33 cellular contexts compared by ENCODE assay signal in the genomic region with DNA sequence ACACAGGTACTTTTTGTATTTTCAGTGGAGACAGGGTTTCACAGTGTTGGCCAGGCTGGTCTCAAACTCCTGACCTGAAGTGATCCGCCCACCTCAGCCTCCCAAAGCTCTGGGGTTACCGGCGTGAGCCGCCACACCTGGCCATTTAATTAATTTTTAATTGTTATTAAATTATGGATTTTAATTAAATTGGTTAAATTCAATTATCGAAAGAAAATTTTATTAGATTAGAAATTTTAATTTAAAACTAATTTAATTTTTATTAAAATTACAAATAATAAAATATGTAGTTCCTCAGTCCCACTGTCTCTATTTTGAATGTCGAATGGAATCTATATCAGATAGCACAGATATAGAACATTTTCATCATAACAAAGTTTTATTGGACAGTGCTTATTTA.
A peak's percentile ranks its signal among the peaks of the same experiment; 100 is the strongest.
DNase-seq lines count a peak whose midpoint lies in the region; ATAC-seq, FAIRE-seq and TF ChIP-seq lines count a peak whose summit lies in the region.
"Had no signal": no experiment of that assay in that cellular context is flagged by ENCODE, and none has a peak within 500 bp of the region (broad histone marks: within the 10 kb centered on the region; RNA-seq: fewer than 3 reads in every experiment).

No MANE protein-coding gene starts in this region.

- POLR2A ChIA-PET in WTC11 (lab: Charles Lee) = no interaction called here

- CTCF ChIA-PET in WTC11 (lab: Charles Lee) = no interaction called here

- no peak overlapping the region for H3K27ac ChIP-seq in kidney (ENCODE audit: low read depth in 2 of 2, low read length in 2 of 2)
- H3K27ac ChIP-seq in effector memory CD4-positive, alpha-beta T cell (ENCODE audit: insufficient read depth, low read length, poor library complexity, severe bottlenecking) = no peak overlapping the region
- H3K27ac ChIP-seq: 22Rv1; A549; BLaER1; BLaER1 treated with 17β-estradiol and CSF1 and Interleukin-3, amounts not matched to agents 10 nM and 100 nM; C4-2B had no signal

- no peaks in the 10 kb centered on the region for H3K36me3 Mint-ChIP-seq in WTC11
- H3K36me3 Mint-ChIP-seq: CD14-positive monocyte; CD4-positive, alpha-beta memory T cell; CD4-positive, CD25-positive, alpha-beta regulatory T cell; CD8-positive, alpha-beta memory T cell; CD8-positive, alpha-beta T cell had no signal

- no peak overlapping the region for H3K4me3 Mint-ChIP-seq in WTC11
- H3K4me3 Mint-ChIP-seq: B cell; CD14-positive monocyte; CD4-positive, alpha-beta memory T cell; CD4-positive, alpha-beta T cell; CD4-positive, CD25-positive, alpha-beta regulatory T cell; CD8-positive, alpha-beta memory T cell; CD8-positive, alpha-beta T cell had no signal

- 0 out of 2 replicates have a peak, but pooled peaks cover 5% of the 10 kb centered on the region for H3K9me3 Mint-ChIP-seq in WTC11

- no peaks in the 10 kb centered on the region for H3K27me3 ChIP-seq in effector memory CD4-positive, alpha-beta T cell (replicated peaks; ENCODE audit: control insufficient read depth, insufficient read depth, low read length, poor library complexity, severe bottlenecking)
- H3K27me3 ChIP-seq: BE2C; BLaER1; BLaER1 treated with 17β-estradiol and CSF1 and Interleukin-3, amounts not matched to agents 10 nM and 100 nM had no signal

- FAIRE-seq in A204.1 (lab: Jason Lieb, UNC) (peak; percentile 25), kidney (lab: Jason Lieb, UNC) (peak; percentile 63)
- FAIRE-seq: A549, D721Med had no signal

- H3K4me3 ChIP-seq in kidney (ENCODE audit: low read length in 2 of 2) = no peak overlapping the region
- H3K4me3 ChIP-seq in effector memory CD4-positive, alpha-beta T cell (ENCODE audit: insufficient read depth, low read depth, low read length, poor library complexity, severe bottlenecking) = no peak overlapping the region
- H3K4me3 ChIP-seq: A549; BLaER1; BLaER1 treated with 17β-estradiol and CSF1 and Interleukin-3, amounts not matched to agents 10 nM and 100 nM had no signal

- DNase-seq in WTC11 (ENCODE audit: low spot score) (no peak), kidney (no peak)
- DNase-seq in effector memory CD4-positive, alpha-beta T cell = no peak
- DNase-seq in stimulated activated naive CD4-positive, alpha-beta T cell (lab: John Stamatoyannopoulos, UW) = no peak
- DNase-seq: 8988T; ACHN; AML-193; BE2C; C1 segment of cervical spinal cord; Caco-2; Calu3; CD4-positive, alpha-beta memory T cell; CD4-positive, alpha-beta T cell; CD4-positive, CD25-positive, alpha-beta regulatory T cell; CD8-positive, alpha-beta memory T cell; CD8-positive, alpha-beta T cell; COR-L47; DMS 273 treated with DMSO at 0.1 percent for 48 hours; DMS153; DMS79; DMS79 treated with DMSO at 0.1 percent for 48 hours; DND-41; EL had no signal

- no peak for ATAC-seq in WTC11
- ATAC-seq in HG03135 (IDR thresholded peaks at IDR 0.05; ENCODE audit: unreplicated experiment) = no peak
- ATAC-seq: A549; CD8-positive, alpha-beta T cell had no signal

- no peaks in the 10 kb centered on the region for H3K27me3 Mint-ChIP-seq in WTC11 (ENCODE audit: low read depth)
- H3K27me3 Mint-ChIP-seq: B cell; CD4-positive, alpha-beta memory T cell; CD4-positive, alpha-beta T cell; CD4-positive, CD25-positive, alpha-beta regulatory T cell; CD8-positive, alpha-beta memory T cell had no signal

- H3K27ac Mint-ChIP-seq in WTC11 = no peak overlapping the region
- H3K27ac Mint-ChIP-seq: B cell; CD14-positive monocyte; CD4-positive, alpha-beta memory T cell; CD4-positive, alpha-beta T cell; CD4-positive, CD25-positive, alpha-beta regulatory T cell; CD8-positive, alpha-beta memory T cell; CD8-positive, alpha-beta T cell had no signal

- H3K36me3 ChIP-seq in kidney (ENCODE audit: control insufficient read depth in 1 of 2, insufficient read depth in 2 of 2, low read length in 2 of 2) = no peaks in the 10 kb centered on the region
- H3K36me3 ChIP-seq in effector memory CD4-positive, alpha-beta T cell (ENCODE audit: control insufficient read depth, insufficient read depth, low read length) = no peaks in the 10 kb centered on the region
- H3K36me3 ChIP-seq: BE2C; BLaER1; BLaER1 treated with 17β-estradiol and CSF1 and Interleukin-3, amounts not matched to agents 10 nM and 100 nM had no signal

- H3K4me1 ChIP-seq in kidney (ENCODE audit: control insufficient read depth in 1 of 2, insufficient read depth in 1 of 2, low read depth in 1 of 2, low read length in 2 of 2) = no peaks in the 10 kb centered on the region
- H3K4me1 ChIP-seq in effector memory CD4-positive, alpha-beta T cell (ENCODE audit: control insufficient read depth, insufficient read depth, low read length, poor library complexity, severe bottlenecking) = no peaks in the 10 kb centered on the region
- H3K4me1 ChIP-seq: A549, Caco-2 had no signal

- H3K9ac ChIP-seq in kidney (ENCODE audit: low read length in 2 of 2) = no peak overlapping the region
- H3K9ac ChIP-seq: BLaER1; BLaER1 treated with 17β-estradiol and CSF1 and Interleukin-3, amounts not matched to agents 10 nM and 100 nM had no signal

- peaks cover 3% of the 10 kb centered on the region for H3K4me1 Mint-ChIP-seq in WTC11
- H3K4me1 Mint-ChIP-seq: B cell; CD14-positive monocyte; CD4-positive, alpha-beta memory T cell; CD4-positive, CD25-positive, alpha-beta regulatory T cell; CD8-positive, alpha-beta memory T cell had no signal

- TF ChIP-seq CTCF in WTC11 (IDR thresholded peaks at IDR 0.05) = no peak
- TF ChIP-seq CTCF in kidney (IDR thresholded peaks at IDR 0.05; ENCODE audit: borderline replicate concordance, extremely low read depth, insufficient read depth) = no peak

- H3K9me3 ChIP-seq in kidney (ENCODE audit: control insufficient read depth in 1 of 2, low read length in 2 of 2) = no peaks in the 10 kb centered on the region
- no peaks in the 10 kb centered on the region for H3K9me3 ChIP-seq in effector memory CD4-positive, alpha-beta T cell (ENCODE audit: control insufficient read depth, low read length)
- H3K9me3 ChIP-seq: A549, BE2C, BLaER1, Caco-2 had no signal

- intact Hi-C loops in kidney (cut with DNase I) = no loop called here

TF ChIP-seq in WTC11, 78 proteins besides CTCF, POLR2A, EP300 and RAD21:
- TF ChIP-seq HMGA2 (CRISPR knock-in tag; IDR thresholded peaks at IDR 0.05) (peak; percentile 91), TCF7 (CRISPR knock-in tag; IDR thresholded peaks at IDR 0.05; ENCODE audit: low read depth) (no peak)
- TF ChIP-seq, protein P1, sequence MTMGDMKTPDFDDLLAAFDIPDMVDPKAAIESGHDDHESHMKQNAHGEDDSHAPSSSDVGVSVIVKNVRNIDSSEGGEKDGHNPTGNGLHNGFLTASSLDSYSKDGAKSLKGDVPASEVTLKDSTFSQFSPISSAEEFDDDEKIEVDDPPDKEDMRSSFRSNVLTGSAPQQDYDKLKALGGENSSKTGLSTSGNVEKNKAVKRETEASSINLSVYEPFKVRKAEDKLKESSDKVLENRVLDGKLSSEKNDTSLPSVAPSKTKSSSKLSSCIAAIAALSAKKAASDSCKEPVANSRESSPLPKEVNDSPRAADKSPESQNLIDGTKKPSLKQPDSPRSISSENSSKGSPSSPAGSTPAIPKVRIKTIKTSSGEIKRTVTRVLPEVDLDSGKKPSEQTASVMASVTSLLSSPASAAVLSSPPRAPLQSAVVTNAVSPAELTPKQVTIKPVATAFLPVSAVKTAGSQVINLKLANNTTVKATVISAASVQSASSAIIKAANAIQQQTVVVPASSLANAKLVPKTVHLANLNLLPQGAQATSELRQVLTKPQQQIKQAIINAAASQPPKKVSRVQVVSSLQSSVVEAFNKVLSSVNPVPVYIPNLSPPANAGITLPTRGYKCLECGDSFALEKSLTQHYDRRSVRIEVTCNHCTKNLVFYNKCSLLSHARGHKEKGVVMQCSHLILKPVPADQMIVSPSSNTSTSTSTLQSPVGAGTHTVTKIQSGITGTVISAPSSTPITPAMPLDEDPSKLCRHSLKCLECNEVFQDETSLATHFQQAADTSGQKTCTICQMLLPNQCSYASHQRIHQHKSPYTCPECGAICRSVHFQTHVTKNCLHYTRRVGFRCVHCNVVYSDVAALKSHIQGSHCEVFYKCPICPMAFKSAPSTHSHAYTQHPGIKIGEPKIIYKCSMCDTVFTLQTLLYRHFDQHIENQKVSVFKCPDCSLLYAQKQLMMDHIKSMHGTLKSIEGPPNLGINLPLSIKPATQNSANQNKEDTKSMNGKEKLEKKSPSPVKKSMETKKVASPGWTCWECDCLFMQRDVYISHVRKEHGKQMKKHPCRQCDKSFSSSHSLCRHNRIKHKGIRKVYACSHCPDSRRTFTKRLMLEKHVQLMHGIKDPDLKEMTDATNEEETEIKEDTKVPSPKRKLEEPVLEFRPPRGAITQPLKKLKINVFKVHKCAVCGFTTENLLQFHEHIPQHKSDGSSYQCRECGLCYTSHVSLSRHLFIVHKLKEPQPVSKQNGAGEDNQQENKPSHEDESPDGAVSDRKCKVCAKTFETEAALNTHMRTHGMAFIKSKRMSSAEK (CRISPR knock-in tag; IDR thresholded peaks at IDR 0.05; ENCODE audit: borderline replicate concordance) = no peak
TF ChIP-seq in WTC11: peak in this region for 1.
